Comparison of ENCODE assay signal across 20 cellular contexts in the genomic region with DNA sequence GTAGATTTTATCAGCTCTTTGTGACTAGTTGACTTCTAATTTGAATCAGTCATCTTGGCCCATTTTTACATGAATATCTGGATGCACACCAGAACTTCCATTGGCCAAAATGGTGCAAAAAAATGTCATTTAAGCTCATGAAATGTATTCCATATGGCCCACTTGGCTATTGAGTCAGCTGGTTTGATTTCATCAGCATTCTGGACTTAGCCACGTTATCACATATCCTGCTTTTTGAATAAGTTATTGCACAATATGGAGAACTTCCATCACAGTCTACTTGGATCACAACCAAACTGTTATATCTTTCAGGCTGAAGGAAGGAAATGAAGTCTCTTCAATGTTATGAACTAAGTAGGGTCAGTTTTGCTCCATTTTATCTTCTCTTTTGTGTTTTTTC.
A peak's percentile ranks its signal among the peaks of the same experiment; 100 is the strongest.
DNase-seq lines count a peak whose midpoint lies in the region; ATAC-seq, FAIRE-seq and TF ChIP-seq lines count a peak whose summit lies in the region.
"Had no signal": no experiment of that assay in that cellular context is flagged by ENCODE, and none has a peak within 500 bp of the region (broad histone marks: within the 10 kb centered on the region; RNA-seq: fewer than 3 reads in every experiment).

No MANE protein-coding gene starts in this region.

- H3K4me2 ChIP-seq in K562 (ENCODE audit: insufficient read depth, low read length), result no peak overlapping the region

- no peaks in the 10 kb centered on the region for H3K79me2 ChIP-seq in K562 (ENCODE audit: control insufficient read depth, insufficient read depth, low read length)

- TF ChIP-seq EP300 in K562 (IDR thresholded peaks at IDR 0.05; ENCODE audit: low read length), result no peak

- no peak for TF ChIP-seq RAD21 in K562 (CRISPR knock-in tag; conservative IDR thresholded peaks at IDR 0.05 in 1 of 2, IDR thresholded peaks at IDR 0.05 in 1 of 2)

- no TSS peak for BruUV-seq in A673 (replicated peaks; lab: Mats Ljungman, UMichigan)
- no TSS peak for BruUV-seq in K562 (replicated peaks; lab: Mats Ljungman, UMichigan)

- H3K27me3 Mint-ChIP-seq in effector memory CD8-positive, alpha-beta T cell, result no peaks in the 10 kb centered on the region

- H3K27ac ChIP-seq in A673 (ENCODE audit: low read depth, low read length, poor library complexity, severe bottlenecking), result no peak overlapping the region
- H3K27ac ChIP-seq in K562 (ENCODE audit: extremely low read depth, low read depth, low read length), result no peak overlapping the region
- H3K27ac ChIP-seq: cardiac muscle cell had no signal

- POLR2A ChIA-PET in A673 (lab: Charles Lee; ENCODE audit: low non-redundant PET) (no interaction called here), K562 (lab: Yijun Ruan, JAX) (no interaction called here)

- H3K36me3 Mint-ChIP-seq in effector memory CD8-positive, alpha-beta T cell (ENCODE audit: insufficient read depth), result no peaks in the 10 kb centered on the region

- no peak overlapping the region for H3K9ac ChIP-seq in K562 (ENCODE audit: insufficient read depth in 1 of 2, low read depth in 2 of 2, low read length in 2 of 2)

- no peaks in the 10 kb centered on the region for H3K9me1 ChIP-seq in K562 (ENCODE audit: control insufficient read depth, insufficient read depth, low read length)

- ATAC-seq in K562 (no peak), GM19351 (IDR thresholded peaks at IDR 0.05; ENCODE audit: unreplicated experiment) (no peak)
- no peak for ATAC-seq in effector memory CD8-positive, alpha-beta T cell (replicated peaks)

- intact Hi-C loops in A673 (cut with micrococcal nuclease; ENCODE audit: unreplicated experiment) (no loop called here), K562 (cut with micrococcal nuclease) (no loop called here)

- H3K4me3 ChIP-seq in A673 (ENCODE audit: low read depth, low read length, poor library complexity, severe bottlenecking) (no peak overlapping the region), K562 (no peak overlapping the region)
- H3K4me3 ChIP-seq: cardiac muscle cell had no signal

- H3K9me3 ChIP-seq in A673 (ENCODE audit: low read depth, low read length, poor library complexity, severe bottlenecking), result no peaks in the 10 kb centered on the region
- H3K9me3 ChIP-seq in K562 (replicated peaks; ENCODE audit: control insufficient read depth, insufficient read depth, low read depth, low read length), result no peaks in the 10 kb centered on the region

- DNase-seq in A673 (ENCODE audit: low spot score), result peak; percentile 42
- peak; percentile 57 for DNase-seq in HCEC 1CT
- DNase-seq in K562 (ENCODE audit: extremely low read depth in 1 of 4, low spot score in 3 of 4), result no peak
- DNase-seq in fibroblast of the conjunctiva (ENCODE audit: low read depth), result peak; percentile 94
- no peak for DNase-seq in NCI-H187 (lab: John Stamatoyannopoulos, UW)
- no peak for DNase-seq in effector memory CD8-positive, alpha-beta T cell
- no peak for DNase-seq in HTR-8/SVneo (ENCODE audit: insufficient read length, low spot score)
- DNase-seq: activated CD4-positive, alpha-beta T cell treated with anti-CD3 and anti-CD28 coated beads for 4 hours; activated naive CD4-positive, alpha-beta T cell treated with anti-CD3 and anti-CD28 coated beads for 36 hours; effector CD8-positive, alpha-beta T cell; GF-D8; GOT3; islet precursor cell; NCI-H146; NCI-H345; stimulated activated CD4-positive, alpha-beta T cell treated with anti-CD3 and anti-CD28 coated beads, Interleukin-2, amount 100 ng/mL, for 24 hours; substantia nigra; T1000 had no signal

- H3K9me3 Mint-ChIP-seq in effector memory CD8-positive, alpha-beta T cell, result peaks cover 2 to 7% of the 10 kb centered on the region in 2 donors

- H3K27me3 ChIP-seq in A673 (replicated peaks; ENCODE audit: insufficient read depth, low read depth, low read length, poor library complexity) (no peaks in the 10 kb centered on the region), K562 (ENCODE audit: control insufficient read depth in 2 of 2, insufficient read depth in 2 of 2, low read length in 2 of 2) (no peaks in the 10 kb centered on the region)
- H3K27me3 ChIP-seq: cardiac muscle cell had no signal

- no peak overlapping the region for H2AFZ ChIP-seq in K562 (ENCODE audit: low read depth, low read length)

- 0% methylated on average over 1 of the region's 1 CpG for WGBS in K562 (ENCODE audit: insufficient coverage, low coverage, missing lambda C conversion rate)

- H3K36me3 ChIP-seq in A673 (ENCODE audit: insufficient read depth, low read length, poor library complexity, severe bottlenecking) (no peaks in the 10 kb centered on the region), K562 (ENCODE audit: control insufficient read depth, insufficient read depth, low read length) (no peaks in the 10 kb centered on the region)
- H3K36me3 ChIP-seq: cardiac muscle cell had no signal

- CTCF ChIA-PET in A673 (lab: Charles Lee), result no interaction called here
- CTCF ChIA-PET in K562 (lab: Yijun Ruan, JAX; ENCODE audit: low intra/inter-chr PET ratio), result no interaction called here

- FAIRE-seq in K562 (lab: Jason Lieb, UNC) (no peak), HTR-8/SVneo (lab: Jason Lieb, UNC) (no peak)

- in situ Hi-C loops in K562 (cut with MboI), result no loop called here

- H3K4me3 Mint-ChIP-seq in effector memory CD8-positive, alpha-beta T cell, result no peak overlapping the region
- H3K4me3 Mint-ChIP-seq: activated naive CD4-positive, alpha-beta T cell treated with anti-CD3 and anti-CD28 coated beads for 36 hours had no signal

- H3K27ac Mint-ChIP-seq in effector memory CD8-positive, alpha-beta T cell, result no peak overlapping the region
- H3K27ac Mint-ChIP-seq: activated naive CD4-positive, alpha-beta T cell treated with anti-CD3 and anti-CD28 coated beads for 36 hours had no signal

- no peaks in the 10 kb centered on the region for H3K4me1 Mint-ChIP-seq in effector memory CD8-positive, alpha-beta T cell (ENCODE audit: low read depth in 2 of 2)

- no peaks in the 10 kb centered on the region for H4K20me1 ChIP-seq in K562 (replicated peaks; ENCODE audit: control insufficient read depth, insufficient read depth, low read length)

- TF ChIP-seq CTCF in A673 (conservative IDR thresholded peaks at IDR 0.05; ENCODE audit: low read depth, low read length) (no peak), K562 (IDR thresholded peaks at IDR 0.05 in 2 of 3, conservative IDR thresholded peaks at IDR 0.05 in 1 of 3; ENCODE audit: insufficient read depth in 2 of 3, low read depth in 1 of 3, low read length in 3 of 3) (no peak)

- H3K4me1 ChIP-seq in A673 (ENCODE audit: insufficient read depth, low read length, poor library complexity, severe bottlenecking) (peaks cover 3% of the 10 kb centered on the region), K562 (replicated peaks in 1 of 2; ENCODE audit: control insufficient read depth in 2 of 2, insufficient read depth in 2 of 2, low read length in 2 of 2) (no peaks in the 10 kb centered on the region)

- TF ChIP-seq POLR2A in K562 (conservative IDR thresholded peaks at IDR 0.05), result no peak

TF ChIP-seq in K562, 482 proteins besides CTCF, POLR2A, EP300 and RAD21:
- TF ChIP-seq CEBPB (tag; IDR thresholded peaks at IDR 0.05) (peak; percentile 83), NCOA6 (IDR thresholded peaks at IDR 0.05) (no peak), CEBPG (CRISPR knock-in tag; IDR thresholded peaks at IDR 0.05) (no peak), CEBPG (tag; conservative IDR thresholded peaks at IDR 0.05 in 1 of 2, IDR thresholded peaks at IDR 0.05 in 1 of 2) (peak; percentile 59 to 78)

Comparison
In these comparisons a context has a peak if more than half of its experiments do, and no peak if none do; other contexts are left out.
1. DNase-seq: peak in A673 (single experiment), HCEC 1CT (single experiment) and fibroblast of the conjunctiva (single experiment); none in K562 (0 of 4), NCI-H187 (0 of 2), effector memory CD8-positive, alpha-beta T cell (0 of 3) and HTR-8/SVneo (single experiment).